ENCODE assay signal across 1 cellular context in the genomic region with DNA sequence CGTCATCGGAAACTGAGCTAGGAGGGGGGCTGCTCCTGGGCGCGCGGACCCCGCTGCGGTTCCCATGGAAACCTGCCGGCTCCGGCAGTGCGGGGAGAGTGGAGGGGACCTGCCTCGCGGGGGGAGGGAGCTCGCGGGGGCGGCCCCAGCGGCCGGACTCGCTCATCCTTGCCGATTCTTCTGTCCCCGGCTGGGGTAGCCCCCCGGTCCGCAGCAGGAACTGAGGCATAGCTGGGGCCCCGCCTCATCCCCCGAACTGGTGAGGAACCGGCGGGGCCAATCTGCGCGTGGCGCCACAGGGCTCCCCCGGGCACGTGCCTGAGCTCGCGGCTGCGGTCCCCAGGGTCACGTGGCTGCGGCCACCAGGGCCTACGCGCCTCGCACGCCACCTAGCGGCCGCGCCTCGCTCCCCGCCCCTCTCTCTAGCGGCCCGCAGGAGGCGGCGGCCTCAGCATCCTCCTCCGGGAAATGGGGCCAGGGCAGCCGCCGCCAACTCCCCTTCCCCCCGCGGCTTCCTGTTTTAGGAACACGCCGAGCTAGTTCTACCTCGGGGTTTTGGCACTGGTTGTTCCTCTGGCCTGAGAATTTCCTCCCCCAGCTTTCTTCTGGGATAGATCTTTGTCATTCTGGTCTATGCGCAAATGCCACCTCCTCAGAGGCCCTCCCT.
TF ChIP-seq lines count a peak whose summit lies in the region.

No MANE protein-coding gene starts in this region.

TF ChIP-seq in HEK293, 187 proteins besides CTCF, POLR2A, EP300 and RAD21 (continued from another document):
- TF ChIP-seq ZNF311 (tag by site-specific recombination; IDR thresholded peaks at IDR 0.05; ENCODE audit: borderline replicate concordance) (no peak), ZNF488 (tag by site-specific recombination; IDR thresholded peaks at IDR 0.05) (no peak), GLI4 (tag by site-specific recombination; IDR thresholded peaks at IDR 0.05) (no peak), ZFP69B (tag by site-specific recombination; IDR thresholded peaks at IDR 0.05) (peak; percentile 95)
- TF ChIP-seq, protein P1, sequence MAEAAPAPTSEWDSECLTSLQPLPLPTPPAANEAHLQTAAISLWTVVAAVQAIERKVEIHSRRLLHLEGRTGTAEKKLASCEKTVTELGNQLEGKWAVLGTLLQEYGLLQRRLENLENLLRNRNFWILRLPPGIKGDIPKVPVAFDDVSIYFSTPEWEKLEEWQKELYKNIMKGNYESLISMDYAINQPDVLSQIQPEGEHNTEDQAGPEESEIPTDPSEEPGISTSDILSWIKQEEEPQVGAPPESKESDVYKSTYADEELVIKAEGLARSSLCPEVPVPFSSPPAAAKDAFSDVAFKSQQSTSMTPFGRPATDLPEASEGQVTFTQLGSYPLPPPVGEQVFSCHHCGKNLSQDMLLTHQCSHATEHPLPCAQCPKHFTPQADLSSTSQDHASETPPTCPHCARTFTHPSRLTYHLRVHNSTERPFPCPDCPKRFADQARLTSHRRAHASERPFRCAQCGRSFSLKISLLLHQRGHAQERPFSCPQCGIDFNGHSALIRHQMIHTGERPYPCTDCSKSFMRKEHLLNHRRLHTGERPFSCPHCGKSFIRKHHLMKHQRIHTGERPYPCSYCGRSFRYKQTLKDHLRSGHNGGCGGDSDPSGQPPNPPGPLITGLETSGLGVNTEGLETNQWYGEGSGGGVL (tag by site-specific recombination; IDR thresholded peaks at IDR 0.05): peak; percentile 69
- TF ChIP-seq, protein P2, sequence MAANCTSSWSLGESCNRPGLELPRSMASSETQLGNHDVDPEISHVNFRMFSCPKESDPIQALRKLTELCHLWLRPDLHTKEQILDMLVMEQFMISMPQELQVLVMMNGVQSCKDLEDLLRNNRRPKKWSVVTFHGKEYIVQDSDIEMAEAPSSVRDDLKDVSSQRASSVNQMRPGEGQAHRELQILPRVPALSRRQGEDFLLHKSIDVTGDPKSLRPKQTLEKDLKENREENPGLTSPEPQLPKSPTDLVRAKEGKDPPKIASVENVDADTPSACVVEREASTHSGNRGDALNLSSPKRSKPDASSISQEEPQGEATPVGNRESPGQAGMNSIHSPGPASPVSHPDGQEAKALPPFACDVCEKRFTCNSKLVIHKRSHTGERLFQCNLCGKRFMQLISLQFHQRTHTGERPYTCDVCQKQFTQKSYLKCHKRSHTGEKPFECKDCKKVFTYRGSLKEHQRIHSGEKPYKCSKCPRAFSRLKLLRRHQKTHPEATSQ (tag by site-specific recombination; IDR thresholded peaks at IDR 0.05): peak; percentile 88
- TF ChIP-seq, protein P3, sequence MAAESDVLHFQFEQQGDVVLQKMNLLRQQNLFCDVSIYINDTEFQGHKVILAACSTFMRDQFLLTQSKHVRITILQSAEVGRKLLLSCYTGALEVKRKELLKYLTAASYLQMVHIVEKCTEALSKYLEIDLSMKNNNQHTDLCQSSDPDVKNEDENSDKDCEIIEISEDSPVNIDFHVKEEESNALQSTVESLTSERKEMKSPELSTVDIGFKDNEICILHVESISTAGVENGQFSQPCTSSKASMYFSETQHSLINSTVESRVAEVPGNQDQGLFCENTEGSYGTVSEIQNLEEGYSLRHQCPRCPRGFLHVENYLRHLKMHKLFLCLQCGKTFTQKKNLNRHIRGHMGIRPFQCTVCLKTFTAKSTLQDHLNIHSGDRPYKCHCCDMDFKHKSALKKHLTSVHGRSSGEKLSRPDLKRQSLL (tag by site-specific recombination; IDR thresholded peaks at IDR 0.05): no peak
TF ChIP-seq in HEK293: peak in this region for 89.
